In genomic region chr22:37692627-37693285, GRCh38 we compare ENCODE assay signal across 2 cellular contexts.
TF ChIP-seq lines count a peak whose summit lies in the region.

No MANE protein-coding gene starts in this region.

TF ChIP-seq in IMR-90, 13 proteins besides CTCF, POLR2A, EP300 and RAD21:
- TF ChIP-seq MAFK (IDR thresholded peaks at IDR 0.05; ENCODE audit: low read depth, low read length) (no peak), MAZ (IDR thresholded peaks at IDR 0.05; ENCODE audit: borderline replicate concordance, low read depth, low read length) (no peak), RCOR1 (IDR thresholded peaks at IDR 0.05; ENCODE audit: insufficient replicate concordance, low read length) (no peak), BHLHE40 (IDR thresholded peaks at IDR 0.05; ENCODE audit: low read depth, low read length) (no peak), NFE2L2 (IDR thresholded peaks at IDR 0.05; ENCODE audit: low read depth, low read length) (no peak), USF2 (IDR thresholded peaks at IDR 0.05; ENCODE audit: low read depth, low read length) (no peak), MXI1 (IDR thresholded peaks at IDR 0.05; ENCODE audit: borderline replicate concordance, low read depth, low read length) (no peak), CEBPB (IDR thresholded peaks at IDR 0.05; ENCODE audit: low read depth, low read length) (no peak), FOS (IDR thresholded peaks at IDR 0.05; ENCODE audit: low read depth, low read length) (no peak), CHD1 (IDR thresholded peaks at IDR 0.05; ENCODE audit: low read depth, low read length) (no peak), ELK1 (IDR thresholded peaks at IDR 0.05; ENCODE audit: borderline replicate concordance, low read depth, low read length) (no peak), RFX5 (IDR thresholded peaks at IDR 0.05; ENCODE audit: low read depth, low read length) (no peak), SMC3 (IDR thresholded peaks at IDR 0.05; ENCODE audit: low read depth, low read length) (no peak)

TF ChIP-seq in K562, 482 proteins besides CTCF, POLR2A, EP300 and RAD21:
- TF ChIP-seq RBFOX2 (IDR thresholded peaks at IDR 0.05; ENCODE audit: low read depth, low read length) (peak; percentile 57), GTF2F1 (IDR thresholded peaks at IDR 0.05; ENCODE audit: low read depth, low read length) (no peak), POLR2G (IDR thresholded peaks at IDR 0.05; ENCODE audit: low read depth, low read length) (peak; percentile 67)
